In the genomic region with DNA sequence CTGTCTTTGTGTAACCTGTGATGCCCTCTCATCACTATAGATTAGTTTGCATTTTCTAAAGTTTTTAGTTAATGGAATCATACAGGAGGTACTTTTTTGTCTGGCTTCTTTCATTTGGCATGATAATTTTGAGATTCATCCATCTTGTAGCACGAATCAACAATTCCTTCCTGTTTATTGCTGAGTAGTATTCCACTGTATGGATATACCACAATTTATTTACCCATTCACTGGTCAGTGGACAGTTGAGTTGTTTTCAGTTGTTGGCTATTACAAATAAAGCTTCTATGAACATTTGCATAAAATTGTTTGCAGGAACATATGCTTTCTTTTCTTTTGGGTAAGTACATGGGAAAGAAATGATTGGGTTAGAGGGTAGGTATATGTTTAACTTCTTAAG, we compare ENCODE assay signal across 22 cellular contexts. TPM values are rescaled to one million over a fixed set of nuclear protein-coding genes. Genes with fewer than 3 reads are reported as not detected.
"Had no signal": no experiment of that assay in that cellular context is flagged by ENCODE, and none has a peak within 500 bp of the region (broad histone marks: within the 10 kb centered on the region; RNA-seq: fewer than 3 reads in every experiment).

No MANE protein-coding gene starts in this region.

- ATAC-seq: HepG2, Panc1, PC-3 had no signal

- DNase-seq: IMR-90, Kasumi-1, MM.1S, NCI-H1092 treated with DMSO at 0.1 percent for 48 hours, NCI-H1436, NCI-H187, NCI-H2029, NCI-H2081 treated with DMSO at 0.1 percent for 48 hours, NCI-H2171, NCI-H226, NCI-H446, NCI-H510A, NCI-H524 treated with DMSO at 0.1 percent for 48 hours, NCI-H69, NCI-H774, PC-3, SHP77 had no signal

- H3K9ac ChIP-seq: KMS-11 had no signal

- FAIRE-seq: HepG2 had no signal

- H3K27ac ChIP-seq: KMS-11, RWPE1 had no signal

- H3K4me2 ChIP-seq: KMS-11 had no signal

RNA-seq across cellular contexts. Expression of gene ZNF396, which starts 40.1 kb away (rescaled TPM):
- total RNA-seq: HT1080 had no signal
